In genomic region chr13:73306688-73307087, GRCh38 we compare ENCODE assay signal across 2 cellular contexts.
TF ChIP-seq lines count a peak whose summit lies in the region.

No MANE protein-coding gene starts in this region.

TF ChIP-seq in HepG2, 621 proteins besides CTCF, POLR2A, EP300 and RAD21:
- TF ChIP-seq, protein P1, sequence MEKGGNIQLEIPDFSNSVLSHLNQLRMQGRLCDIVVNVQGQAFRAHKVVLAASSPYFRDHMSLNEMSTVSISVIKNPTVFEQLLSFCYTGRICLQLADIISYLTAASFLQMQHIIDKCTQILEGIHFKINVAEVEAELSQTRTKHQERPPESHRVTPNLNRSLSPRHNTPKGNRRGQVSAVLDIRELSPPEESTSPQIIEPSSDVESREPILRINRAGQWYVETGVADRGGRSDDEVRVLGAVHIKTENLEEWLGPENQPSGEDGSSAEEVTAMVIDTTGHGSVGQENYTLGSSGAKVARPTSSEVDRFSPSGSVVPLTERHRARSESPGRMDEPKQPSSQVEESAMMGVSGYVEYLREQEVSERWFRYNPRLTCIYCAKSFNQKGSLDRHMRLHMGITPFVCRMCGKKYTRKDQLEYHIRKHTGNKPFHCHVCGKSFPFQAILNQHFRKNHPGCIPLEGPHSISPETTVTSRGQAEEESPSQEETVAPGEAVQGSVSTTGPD (CRISPR knock-in tag; IDR thresholded peaks at IDR 0.05): no peak
- peak; percentile 67; the same call in 1 of the 2 replicates for TF ChIP-seq ZNF12 (CRISPR knock-in tag; IDR thresholded peaks at IDR 0.05)

TF ChIP-seq in GM23338, 12 proteins besides CTCF, POLR2A, EP300 and RAD21 (continued from another document):
- TF ChIP-seq ZNF462 (CRISPR knock-in tag; IDR thresholded peaks at IDR 0.05): no peak
- TF ChIP-seq POLR2AphosphoS5 (IDR thresholded peaks at IDR 0.05; ENCODE audit: low read depth): no peak
- no peak for TF ChIP-seq NANOG (IDR thresholded peaks at IDR 0.05; ENCODE audit: borderline replicate concordance)
- TF ChIP-seq STAT1 (IDR thresholded peaks at IDR 0.05; ENCODE audit: unreplicated experiment): no peak
- TF ChIP-seq ZNF331 (CRISPR knock-in tag; IDR thresholded peaks at IDR 0.05; ENCODE audit: low read depth): no peak
- no peak for TF ChIP-seq JUNB (IDR thresholded peaks at IDR 0.05; ENCODE audit: unreplicated experiment)
- no peak for TF ChIP-seq EZH2 (IDR thresholded peaks at IDR 0.05; ENCODE audit: low read depth, unreplicated experiment)
- TF ChIP-seq ETS1 (IDR thresholded peaks at IDR 0.05): no peak
- TF ChIP-seq, protein P2, sequence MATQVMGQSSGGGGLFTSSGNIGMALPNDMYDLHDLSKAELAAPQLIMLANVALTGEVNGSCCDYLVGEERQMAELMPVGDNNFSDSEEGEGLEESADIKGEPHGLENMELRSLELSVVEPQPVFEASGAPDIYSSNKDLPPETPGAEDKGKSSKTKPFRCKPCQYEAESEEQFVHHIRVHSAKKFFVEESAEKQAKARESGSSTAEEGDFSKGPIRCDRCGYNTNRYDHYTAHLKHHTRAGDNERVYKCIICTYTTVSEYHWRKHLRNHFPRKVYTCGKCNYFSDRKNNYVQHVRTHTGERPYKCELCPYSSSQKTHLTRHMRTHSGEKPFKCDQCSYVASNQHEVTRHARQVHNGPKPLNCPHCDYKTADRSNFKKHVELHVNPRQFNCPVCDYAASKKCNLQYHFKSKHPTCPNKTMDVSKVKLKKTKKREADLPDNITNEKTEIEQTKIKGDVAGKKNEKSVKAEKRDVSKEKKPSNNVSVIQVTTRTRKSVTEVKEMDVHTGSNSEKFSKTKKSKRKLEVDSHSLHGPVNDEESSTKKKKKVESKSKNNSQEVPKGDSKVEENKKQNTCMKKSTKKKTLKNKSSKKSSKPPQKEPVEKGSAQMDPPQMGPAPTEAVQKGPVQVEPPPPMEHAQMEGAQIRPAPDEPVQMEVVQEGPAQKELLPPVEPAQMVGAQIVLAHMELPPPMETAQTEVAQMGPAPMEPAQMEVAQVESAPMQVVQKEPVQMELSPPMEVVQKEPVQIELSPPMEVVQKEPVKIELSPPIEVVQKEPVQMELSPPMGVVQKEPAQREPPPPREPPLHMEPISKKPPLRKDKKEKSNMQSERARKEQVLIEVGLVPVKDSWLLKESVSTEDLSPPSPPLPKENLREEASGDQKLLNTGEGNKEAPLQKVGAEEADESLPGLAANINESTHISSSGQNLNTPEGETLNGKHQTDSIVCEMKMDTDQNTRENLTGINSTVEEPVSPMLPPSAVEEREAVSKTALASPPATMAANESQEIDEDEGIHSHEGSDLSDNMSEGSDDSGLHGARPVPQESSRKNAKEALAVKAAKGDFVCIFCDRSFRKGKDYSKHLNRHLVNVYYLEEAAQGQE (IDR thresholded peaks at IDR 0.05; ENCODE audit: unreplicated experiment): no peak
- TF ChIP-seq ZNF114 (CRISPR knock-in tag; IDR thresholded peaks at IDR 0.05): no peak
- no peak for TF ChIP-seq EZH2phosphoT487 (IDR thresholded peaks at IDR 0.05; ENCODE audit: unreplicated experiment)
